1 cellular context compared by ENCODE assay signal in the genomic region with DNA sequence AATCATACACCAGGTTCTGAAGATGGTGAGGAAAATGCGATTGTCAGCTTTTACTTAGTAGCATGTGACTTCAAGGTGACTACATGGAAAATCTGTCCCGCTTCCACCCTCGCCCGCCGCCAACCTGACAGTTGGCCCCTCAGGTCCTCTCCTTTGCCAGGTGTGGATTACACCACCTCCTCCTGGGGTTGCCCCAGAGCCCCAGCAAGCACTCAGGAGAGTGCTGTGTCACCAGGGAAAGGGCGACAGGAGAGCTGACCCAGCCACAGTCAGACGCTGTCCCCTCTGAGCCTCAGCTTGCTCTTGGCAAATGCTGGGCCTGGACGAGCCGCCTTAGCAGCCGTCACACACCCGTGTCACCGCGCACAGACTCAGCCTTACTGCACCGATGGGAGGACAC.
TF ChIP-seq lines count a peak whose summit lies in the region.

No MANE protein-coding gene starts in this region.

TF ChIP-seq in K562, 482 proteins besides CTCF, POLR2A, EP300 and RAD21:
- TF ChIP-seq MCM2 (IDR thresholded peaks at IDR 0.05; ENCODE audit: low read depth) (no peak), NONO (IDR thresholded peaks at IDR 0.05; ENCODE audit: low read depth in 2 of 2, low read length in 1 of 2) (no peak), ZNF316 (IDR thresholded peaks at IDR 0.05) (peak; percentile 58; the same call in 1 of the 2 replicates), WHSC1 (IDR thresholded peaks at IDR 0.05; ENCODE audit: low read length) (peak; percentile 92), ZNF347 (CRISPR knock-in tag; IDR thresholded peaks at IDR 0.05; ENCODE audit: low read depth) (no peak), ZNF143 (CRISPR knock-in tag; IDR thresholded peaks at IDR 0.05) (no peak), ELF1 (tag; IDR thresholded peaks at IDR 0.05) (peak; percentile 7; the same call in 1 of the 2 replicates), FOXA3 (CRISPR knock-in tag; conservative IDR thresholded peaks at IDR 0.05 in 1 of 2, IDR thresholded peaks at IDR 0.05 in 1 of 2) (no peak), C11orf30 (IDR thresholded peaks at IDR 0.05; ENCODE audit: low read depth) (peak; percentile 34; the same call in 1 of the 2 replicates), SPI1 (IDR thresholded peaks at IDR 0.05; ENCODE audit: borderline replicate concordance, low read depth, low read length) (no peak), TAF7 (tag; IDR thresholded peaks at IDR 0.05) (no peak)
- TF ChIP-seq, protein P1, sequence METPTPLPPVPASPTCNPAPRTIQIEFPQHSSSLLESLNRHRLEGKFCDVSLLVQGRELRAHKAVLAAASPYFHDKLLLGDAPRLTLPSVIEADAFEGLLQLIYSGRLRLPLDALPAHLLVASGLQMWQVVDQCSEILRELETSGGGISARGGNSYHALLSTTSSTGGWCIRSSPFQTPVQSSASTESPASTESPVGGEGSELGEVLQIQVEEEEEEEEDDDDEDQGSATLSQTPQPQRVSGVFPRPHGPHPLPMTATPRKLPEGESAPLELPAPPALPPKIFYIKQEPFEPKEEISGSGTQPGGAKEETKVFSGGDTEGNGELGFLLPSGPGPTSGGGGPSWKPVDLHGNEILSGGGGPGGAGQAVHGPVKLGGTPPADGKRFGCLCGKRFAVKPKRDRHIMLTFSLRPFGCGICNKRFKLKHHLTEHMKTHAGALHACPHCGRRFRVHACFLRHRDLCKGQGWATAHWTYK (CRISPR knock-in tag; IDR thresholded peaks at IDR 0.05), result no peak
- TF ChIP-seq, protein P2, sequence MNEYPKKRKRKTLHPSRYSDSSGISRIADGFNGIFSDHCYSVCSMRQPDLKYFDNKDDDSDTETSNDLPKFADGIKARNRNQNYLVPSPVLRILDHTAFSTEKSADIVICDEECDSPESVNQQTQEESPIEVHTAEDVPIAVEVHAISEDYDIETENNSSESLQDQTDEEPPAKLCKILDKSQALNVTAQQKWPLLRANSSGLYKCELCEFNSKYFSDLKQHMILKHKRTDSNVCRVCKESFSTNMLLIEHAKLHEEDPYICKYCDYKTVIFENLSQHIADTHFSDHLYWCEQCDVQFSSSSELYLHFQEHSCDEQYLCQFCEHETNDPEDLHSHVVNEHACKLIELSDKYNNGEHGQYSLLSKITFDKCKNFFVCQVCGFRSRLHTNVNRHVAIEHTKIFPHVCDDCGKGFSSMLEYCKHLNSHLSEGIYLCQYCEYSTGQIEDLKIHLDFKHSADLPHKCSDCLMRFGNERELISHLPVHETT (CRISPR knock-in tag; conservative IDR thresholded peaks at IDR 0.05 in 1 of 2, IDR thresholded peaks at IDR 0.05 in 1 of 2), result no peak
- TF ChIP-seq, protein P3, sequence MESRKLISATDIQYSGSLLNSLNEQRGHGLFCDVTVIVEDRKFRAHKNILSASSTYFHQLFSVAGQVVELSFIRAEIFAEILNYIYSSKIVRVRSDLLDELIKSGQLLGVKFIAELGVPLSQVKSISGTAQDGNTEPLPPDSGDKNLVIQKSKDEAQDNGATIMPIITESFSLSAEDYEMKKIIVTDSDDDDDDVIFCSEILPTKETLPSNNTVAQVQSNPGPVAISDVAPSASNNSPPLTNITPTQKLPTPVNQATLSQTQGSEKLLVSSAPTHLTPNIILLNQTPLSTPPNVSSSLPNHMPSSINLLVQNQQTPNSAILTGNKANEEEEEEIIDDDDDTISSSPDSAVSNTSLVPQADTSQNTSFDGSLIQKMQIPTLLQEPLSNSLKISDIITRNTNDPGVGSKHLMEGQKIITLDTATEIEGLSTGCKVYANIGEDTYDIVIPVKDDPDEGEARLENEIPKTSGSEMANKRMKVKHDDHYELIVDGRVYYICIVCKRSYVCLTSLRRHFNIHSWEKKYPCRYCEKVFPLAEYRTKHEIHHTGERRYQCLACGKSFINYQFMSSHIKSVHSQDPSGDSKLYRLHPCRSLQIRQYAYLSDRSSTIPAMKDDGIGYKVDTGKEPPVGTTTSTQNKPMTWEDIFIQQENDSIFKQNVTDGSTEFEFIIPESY (CRISPR knock-in tag; IDR thresholded peaks at IDR 0.05), result peak; percentile 23; the same call in 1 of the 2 replicates
